In genomic region chr11:24286238-24286637, GRCh38 we compare ENCODE assay signal across 24 cellular contexts.
"Had no signal": no experiment of that assay in that cellular context is flagged by ENCODE, and none has a peak within 500 bp of the region (broad histone marks: within the 10 kb centered on the region; RNA-seq: fewer than 3 reads in every experiment).

No MANE protein-coding gene starts in this region.

- ATAC-seq: activated naive CD4-positive, alpha-beta T cell treated with anti-CD3 and anti-CD28 coated beads, Interleukin-2, amount 50 U/mL, for 72 hours; activated T-cell treated with anti-CD3 and anti-CD28 coated beads, Interleukin-2, amount 50 U/mL, for 72 hours; body of pancreas; WTC11 had no signal

- DNase-seq: activated CD4-positive, alpha-beta memory T cell treated with anti-CD3 and anti-CD28 coated beads, Interleukin-2, amount 10 ng/mL, durations not matched to agents 7 days and 5 days; activated CD4-positive, alpha-beta T cell treated with anti-CD3 and anti-CD28 coated beads for 1 hour; activated CD4-positive, alpha-beta T cell treated with anti-CD3 and anti-CD28 coated beads for 4 hours; activated CD4-positive, alpha-beta T cell treated with anti-CD3 and anti-CD28 coated beads, Interleukin-2, amount 10 ng/mL, durations not matched to agents 7 days and 5 days; activated CD4-positive, alpha-beta T cell treated with anti-CD3 and anti-CD28 coated beads, Interleukin-2, amount 50 U/mL, for 4 hours; activated CD8-positive, alpha-beta memory T cell treated with anti-CD3 and anti-CD28 coated beads, Interleukin-2, amount 50 U/mL, for 48 hours; activated gamma-delta T cell; activated naive CD4-positive, alpha-beta T cell; activated naive CD4-positive, alpha-beta T cell treated with anti-CD3 and anti-CD28 coated beads, Interleukin-2, amount 10 ng/mL, durations not matched to agents 7 days and 5 days; activated naive CD8-positive, alpha-beta T cell treated with anti-CD3 and anti-CD28 coated beads, Interleukin-2, amount 10 ng/mL, durations not matched to agents 7 days and 5 days; activated T-cell treated with anti-CD3 and anti-CD28 coated beads for 4 hours; activated T-cell treated with anti-CD3 and anti-CD28 coated beads, Interleukin-2, amount 50 U/mL, for 24 hours; activated T-cell treated with anti-CD3 and anti-CD28 coated beads, Interleukin-2, amount 50 U/mL, for 72 hours; amniotic stem cell; anterior cingulate cortex; body of pancreas; caudate nucleus; cortex of kidney; dermis blood vessel endothelial cell; effector CD8-positive, alpha-beta T cell; foreskin fibroblast; head of caudate nucleus had no signal
